Comparison of ENCODE assay signal across 9 cellular contexts in genomic region chr21:15210235-15210678, GRCh38.
A peak's percentile ranks its signal among the peaks of the same experiment; 100 is the strongest.
DNase-seq lines count a peak whose midpoint lies in the region; ATAC-seq and TF ChIP-seq lines count a peak whose summit lies in the region.
"Had no signal": no experiment of that assay in that cellular context is flagged by ENCODE, and none has a peak within 500 bp of the region (broad histone marks: within the 10 kb centered on the region; RNA-seq: fewer than 3 reads in every experiment).

No MANE protein-coding gene starts in this region.

- no peaks in the 10 kb centered on the region for H3K36me3 ChIP-seq in gastroesophageal sphincter

- H3K9me3 ChIP-seq in gastroesophageal sphincter, result no peaks in the 10 kb centered on the region

- TF ChIP-seq EP300 in gastroesophageal sphincter (IDR thresholded peaks at IDR 0.05), result no peak

- H3K27me3 ChIP-seq in gastroesophageal sphincter, result no peaks in the 10 kb centered on the region

- DNase-seq in H4 (ENCODE audit: low spot score) (peak; percentile 26), SK-MEL-5 (ENCODE audit: low read depth, low spot score) (peak; percentile 16), renal cortical epithelial cell (ENCODE audit: low read depth) (peak; percentile 80), kidney glomerular epithelial cell (lab: John Stamatoyannopoulos, UW) (no peak), NCI-H345 (lab: John Stamatoyannopoulos, UW) (no peak), NOMO-1 treated with DMSO at 0.1 percent for 48 hours (lab: John Stamatoyannopoulos, UW; ENCODE audit: unreplicated experiment) (no peak)
- no peak for DNase-seq in stimulated activated CD4-positive, alpha-beta T cell treated with anti-CD3 and anti-CD28 coated beads, Interleukin-15, amount 100 ng/mL, for 24 hours
- DNase-seq: NCI-H446 treated with DMSO at 0.1 percent for 48 hours had no signal

- no peak overlapping the region for H3K4me3 ChIP-seq in gastroesophageal sphincter

- ATAC-seq in gastroesophageal sphincter, result peak; percentile 86

- no peak for TF ChIP-seq POLR2A in gastroesophageal sphincter (IDR thresholded peaks at IDR 0.05)

- no peak overlapping the region for H3K27ac ChIP-seq in gastroesophageal sphincter

- no peaks in the 10 kb centered on the region for H3K4me1 ChIP-seq in gastroesophageal sphincter

- WGBS in gastroesophageal sphincter (ENCODE audit: low coverage in 1 of 2), 2 donors, result 60% methylated on average over 1 of the region's 3 CpGs; no CpG with 5 or more reads in 1 of the 2 donors

- TF ChIP-seq CTCF in gastroesophageal sphincter (IDR thresholded peaks at IDR 0.05), result no peak

- in situ Hi-C loops in SK-MEL-5 (cut with HindIII; ENCODE audit: low pct_unique_long_range_greater_than_20kb, low sequenced_read_pairs), result no loop called here

Comparison
In these comparisons a context has a peak if more than half of its experiments do, and no peak if none do; other contexts are left out.
1. DNase-seq: peak in H4 (single experiment), SK-MEL-5 (single experiment) and renal cortical epithelial cell (single experiment); none in kidney glomerular epithelial cell (single experiment), NCI-H345 (single experiment), stimulated activated CD4-positive, alpha-beta T cell treated with anti-CD3 and anti-CD28 coated beads, Interleukin-15, amount 100 ng/mL, for 24 hours (single experiment) and NOMO-1 treated with DMSO at 0.1 percent for 48 hours (single experiment).